In genomic region chr1:183180213-183180612, GRCh38 we compare ENCODE assay signal across 8 cellular contexts. TPM values are rescaled to one million over a fixed set of nuclear protein-coding genes. Genes with fewer than 3 reads are reported as not detected.
DNase-seq lines count a peak whose midpoint lies in the region; ATAC-seq and TF ChIP-seq lines count a peak whose summit lies in the region.

No MANE protein-coding gene starts in this region.

- no peak for ATAC-seq in GM23338
- no peak for ATAC-seq in GM19328 (IDR thresholded peaks at IDR 0.05; ENCODE audit: unreplicated experiment)

- H3K4me2 ChIP-seq in GM23338, result no peak overlapping the region

- H3K4me1 ChIP-seq in GM23338 (ENCODE audit: insufficient read depth) (peaks cover 28% of the 10 kb centered on the region), SJSA1 (replicated peaks) (peaks cover 24% of the 10 kb centered on the region), cardiac muscle cell (ENCODE audit: low read depth) (peaks cover 21% of the 10 kb centered on the region)

- no peaks in the 10 kb centered on the region for H3K9me3 Mint-ChIP-seq in GM23338

- no peak overlapping the region for H3K4me3 Mint-ChIP-seq in GM23338

- 0 out of 2 replicates have a peak overlapping the region, but pooled peaks have one; percentile 41 for H3K27ac ChIP-seq in GM23338 (ENCODE audit: low read depth)
- H3K27ac ChIP-seq in SJSA1, result peak overlapping the region; percentile 98
- peak overlapping the region; percentile 88 for H3K27ac ChIP-seq in cardiac muscle cell

- H3F3A ChIP-seq in GM23338 (replicated peaks; ENCODE audit: low read depth), result no peaks in the 10 kb centered on the region; the same call in 1 of the 2 replicates

- H3K27me3 ChIP-seq in GM23338 (ENCODE audit: insufficient read depth), result no peaks in the 10 kb centered on the region
- no peaks in the 10 kb centered on the region for H3K27me3 ChIP-seq in SJSA1 (replicated peaks)
- peaks cover 2% of the 10 kb centered on the region for H3K27me3 ChIP-seq in cardiac muscle cell

- no peak for DNase-seq in GM23338 (ENCODE audit: low spot score)
- peak in 1 of 2 experiments; percentile 78 for DNase-seq in SJSA1 (ENCODE audit: low read depth in 1 of 2, low spot score in 2 of 2)
- DNase-seq in cardiac muscle cell (ENCODE audit: low read depth in 1 of 2, low spot score in 1 of 2), result peak; percentile 19 to 97
- DNase-seq in superior temporal gyrus (ENCODE audit: extremely low spot score), result peak; percentile 33
- no peak for DNase-seq in GOT3 (lab: John Stamatoyannopoulos, UW)
- DNase-seq in T-helper 9 cell, result no peak
- no peak for DNase-seq in activated naive CD4-positive, alpha-beta T cell treated with Interleukin-2 at 50 U/mL for 16 hours

- H3K4me3 ChIP-seq in GM23338 (no peak overlapping the region), SJSA1 (no peak overlapping the region), cardiac muscle cell (no peak overlapping the region)

- no peaks in the 10 kb centered on the region for H3K79me2 ChIP-seq in GM23338 (replicated peaks; ENCODE audit: insufficient read depth)

- no peak overlapping the region for H3K27ac Mint-ChIP-seq in GM23338

- H3K36me3 ChIP-seq in GM23338 (ENCODE audit: insufficient read depth) (no peaks in the 10 kb centered on the region), SJSA1 (no peaks in the 10 kb centered on the region), cardiac muscle cell (no peaks in the 10 kb centered on the region)

- H3K9me3 ChIP-seq in SJSA1 (replicated peaks), result no peaks in the 10 kb centered on the region
- no peaks in the 10 kb centered on the region for H3K9me3 ChIP-seq in cardiac muscle cell (ENCODE audit: low read depth)

- peaks cover 20% of the 10 kb centered on the region; the same call in 2 of the 3 replicates for H3K4me1 Mint-ChIP-seq in GM23338

- H4K20me1 ChIP-seq in GM23338 (replicated peaks; ENCODE audit: insufficient read depth), result no peaks in the 10 kb centered on the region

- H3K9me2 ChIP-seq in GM23338 (ENCODE audit: insufficient read depth), result no peaks in the 10 kb centered on the region

- H2AFZ ChIP-seq in GM23338, result no peak overlapping the region

- TF ChIP-seq CTCF in GM23338 (conservative IDR thresholded peaks at IDR 0.05; ENCODE audit: low read depth in 2 of 2) (no peak), cardiac muscle cell (IDR thresholded peaks at IDR 0.05; ENCODE audit: low read depth, low read length) (no peak)

- peaks cover 8% of the 10 kb centered on the region for H3K27me3 Mint-ChIP-seq in GM23338 (ENCODE audit: insufficient read depth, low read depth, poor library complexity)

- H3K36me3 Mint-ChIP-seq in GM23338 (ENCODE audit: low read depth), result no peaks in the 10 kb centered on the region

TF ChIP-seq in GM23338, 12 proteins besides CTCF, POLR2A, EP300 and RAD21 (continues in another document):
- TF ChIP-seq, protein P1, sequence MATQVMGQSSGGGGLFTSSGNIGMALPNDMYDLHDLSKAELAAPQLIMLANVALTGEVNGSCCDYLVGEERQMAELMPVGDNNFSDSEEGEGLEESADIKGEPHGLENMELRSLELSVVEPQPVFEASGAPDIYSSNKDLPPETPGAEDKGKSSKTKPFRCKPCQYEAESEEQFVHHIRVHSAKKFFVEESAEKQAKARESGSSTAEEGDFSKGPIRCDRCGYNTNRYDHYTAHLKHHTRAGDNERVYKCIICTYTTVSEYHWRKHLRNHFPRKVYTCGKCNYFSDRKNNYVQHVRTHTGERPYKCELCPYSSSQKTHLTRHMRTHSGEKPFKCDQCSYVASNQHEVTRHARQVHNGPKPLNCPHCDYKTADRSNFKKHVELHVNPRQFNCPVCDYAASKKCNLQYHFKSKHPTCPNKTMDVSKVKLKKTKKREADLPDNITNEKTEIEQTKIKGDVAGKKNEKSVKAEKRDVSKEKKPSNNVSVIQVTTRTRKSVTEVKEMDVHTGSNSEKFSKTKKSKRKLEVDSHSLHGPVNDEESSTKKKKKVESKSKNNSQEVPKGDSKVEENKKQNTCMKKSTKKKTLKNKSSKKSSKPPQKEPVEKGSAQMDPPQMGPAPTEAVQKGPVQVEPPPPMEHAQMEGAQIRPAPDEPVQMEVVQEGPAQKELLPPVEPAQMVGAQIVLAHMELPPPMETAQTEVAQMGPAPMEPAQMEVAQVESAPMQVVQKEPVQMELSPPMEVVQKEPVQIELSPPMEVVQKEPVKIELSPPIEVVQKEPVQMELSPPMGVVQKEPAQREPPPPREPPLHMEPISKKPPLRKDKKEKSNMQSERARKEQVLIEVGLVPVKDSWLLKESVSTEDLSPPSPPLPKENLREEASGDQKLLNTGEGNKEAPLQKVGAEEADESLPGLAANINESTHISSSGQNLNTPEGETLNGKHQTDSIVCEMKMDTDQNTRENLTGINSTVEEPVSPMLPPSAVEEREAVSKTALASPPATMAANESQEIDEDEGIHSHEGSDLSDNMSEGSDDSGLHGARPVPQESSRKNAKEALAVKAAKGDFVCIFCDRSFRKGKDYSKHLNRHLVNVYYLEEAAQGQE (IDR thresholded peaks at IDR 0.05; ENCODE audit: unreplicated experiment), result no peak
- TF ChIP-seq STAT1 (IDR thresholded peaks at IDR 0.05; ENCODE audit: unreplicated experiment) (no peak), EZH2 (IDR thresholded peaks at IDR 0.05; ENCODE audit: low read depth, unreplicated experiment) (no peak), JUNB (IDR thresholded peaks at IDR 0.05; ENCODE audit: unreplicated experiment) (no peak), POLR2AphosphoS5 (IDR thresholded peaks at IDR 0.05; ENCODE audit: low read depth) (no peak), NANOG (IDR thresholded peaks at IDR 0.05; ENCODE audit: borderline replicate concordance) (no peak), ZNF114 (CRISPR knock-in tag; IDR thresholded peaks at IDR 0.05) (no peak), ZNF462 (CRISPR knock-in tag; IDR thresholded peaks at IDR 0.05) (no peak), CREB1 (CRISPR knock-in tag; IDR thresholded peaks at IDR 0.05; ENCODE audit: low read depth) (no peak)

RNA-seq across cellular contexts. Expression of gene LAMC2, which starts 5.9 kb away (rescaled TPM):
- total RNA-seq in GM23338 (2014; rRNA removed; shearing (Covaris generic)), result 19.0 and 19.5 TPM in 2 replicates
- polyA plus RNA-seq in GM23338 (2016; fragmentation: Nextera tagmentation; extraction: Ambion mirVana) (3.4 and 4.3 TPM in 2 replicates), cardiac muscle cell (0.36 and 0.43 TPM in 2 replicates)
- total RNA-seq in SJSA1 (2014; rRNA removed; shearing (Covaris generic)), result 0.18 TPM in 1 of 2 replicates, not detected in the other
- total RNA-seq in cardiac muscle cell, result 0.32 and 0.42 TPM in 2 replicates

Comparison
In these comparisons a context has a peak if more than half of its experiments do, and no peak if none do; other contexts are left out.
1. DNase-seq: peak in cardiac muscle cell (2 of 2) and superior temporal gyrus (single experiment); none in GM23338 (single experiment), GOT3 (single experiment), T-helper 9 cell (single experiment) and activated naive CD4-positive, alpha-beta T cell treated with Interleukin-2 at 50 U/mL for 16 hours (single experiment).
2. H3K27ac ChIP-seq: peak in every context shown above with its lines; median percentile 98 in SJSA1; 88 in cardiac muscle cell; 41 in GM23338.
3. RNA of gene LAMC2, which starts 5.9 kb away (total RNA-seq): 19.0 to 19.5 TPM in GM23338; 0.32 to 0.42 TPM in cardiac muscle cell and 0.18 TPM in SJSA1; every median in the first group is over 10 times any median in the second.